In genomic region chr20:44527716-44528199, GRCh38 we compare ENCODE assay signal across 1 cellular context.
TF ChIP-seq lines count a peak whose summit lies in the region.

No MANE protein-coding gene starts in this region.

TF ChIP-seq in HepG2, 621 proteins besides CTCF, POLR2A, EP300 and RAD21 (continues in another document):
- TF ChIP-seq FIP1L1 (IDR thresholded peaks at IDR 0.05; ENCODE audit: borderline replicate concordance, insufficient read depth, low read depth, low read length) (no peak), ZMYM4 (CRISPR knock-in tag; IDR thresholded peaks at IDR 0.05) (peak; percentile 13; the same call in 1 of the 2 replicates), HIVEP1 (CRISPR knock-in tag; IDR thresholded peaks at IDR 0.05) (0 out of 2 replicates have a peak, but pooled peaks have one; percentile 50), ATAD3A (CRISPR knock-in tag; IDR thresholded peaks at IDR 0.05) (no peak), TIGD3 (CRISPR knock-in tag; IDR thresholded peaks at IDR 0.05; ENCODE audit: borderline replicate concordance) (no peak), ZNF282 (IDR thresholded peaks at IDR 0.05; ENCODE audit: partially characterized antibody) (no peak), ZGPAT (CRISPR knock-in tag; IDR thresholded peaks at IDR 0.05) (peak; percentile 0; the same call in 1 of the 2 replicates), ZNF235 (CRISPR knock-in tag; IDR thresholded peaks at IDR 0.05; ENCODE audit: borderline replicate concordance) (0 out of 2 replicates have a peak, but pooled peaks have one; percentile 30), CREB1 (IDR thresholded peaks at IDR 0.05) (no peak), CREB1 (CRISPR knock-in tag; IDR thresholded peaks at IDR 0.05) (no peak), ZNF275 (CRISPR knock-in tag; IDR thresholded peaks at IDR 0.05; ENCODE audit: borderline replicate concordance) (0 out of 2 replicates have a peak, but pooled peaks have one; percentile 43), SATB2 (CRISPR knock-in tag; IDR thresholded peaks at IDR 0.05) (no peak), RFX3 (CRISPR knock-in tag; IDR thresholded peaks at IDR 0.05) (no peak), HCFC1 (IDR thresholded peaks at IDR 0.05; ENCODE audit: low read depth, low read length) (no peak), ZNF772 (CRISPR knock-in tag; IDR thresholded peaks at IDR 0.05) (0 out of 2 replicates have a peak, but pooled peaks have one; percentile 76), TBX2 (CRISPR knock-in tag; IDR thresholded peaks at IDR 0.05; ENCODE audit: borderline replicate concordance) (peak; percentile 53), RFX5 (IDR thresholded peaks at IDR 0.05; ENCODE audit: low read depth, low read length) (no peak), ZNF761 (CRISPR knock-in tag; conservative IDR thresholded peaks at IDR 0.05) (no peak), MEF2D (CRISPR knock-in tag; IDR thresholded peaks at IDR 0.05) (no peak), ISX (CRISPR knock-in tag; conservative IDR thresholded peaks at IDR 0.05) (no peak), GFI1 (CRISPR knock-in tag; IDR thresholded peaks at IDR 0.05; ENCODE audit: borderline replicate concordance) (0 out of 2 replicates have a peak, but pooled peaks have one; percentile 51), ZNF747 (CRISPR knock-in tag; IDR thresholded peaks at IDR 0.05; ENCODE audit: borderline replicate concordance) (peak; percentile 54; the same call in 1 of the 2 replicates), KLF12 (CRISPR knock-in tag; IDR thresholded peaks at IDR 0.05; ENCODE audit: borderline replicate concordance) (0 out of 2 replicates have a peak, but pooled peaks have one; percentile 38), HINFP (CRISPR knock-in tag; IDR thresholded peaks at IDR 0.05; ENCODE audit: low read depth) (no peak), PRPF4 (IDR thresholded peaks at IDR 0.05; ENCODE audit: low read depth, low read length, poor library complexity, severe bottlenecking) (no peak), HOXA3 (CRISPR knock-in tag; IDR thresholded peaks at IDR 0.05) (0 out of 2 replicates have a peak, but pooled peaks have one; percentile 10), ZSCAN5A (CRISPR knock-in tag; IDR thresholded peaks at IDR 0.05; ENCODE audit: borderline replicate concordance) (no peak), BHLHE40 (IDR thresholded peaks at IDR 0.05; ENCODE audit: low read length) (no peak), GZF1 (CRISPR knock-in tag; IDR thresholded peaks at IDR 0.05) (no peak), ZNF234 (CRISPR knock-in tag; conservative IDR thresholded peaks at IDR 0.05) (no peak), HIC2 (CRISPR knock-in tag; IDR thresholded peaks at IDR 0.05; ENCODE audit: low read depth) (no peak), ZBTB44 (CRISPR knock-in tag; IDR thresholded peaks at IDR 0.05) (no peak), RBAK (CRISPR knock-in tag; IDR thresholded peaks at IDR 0.05) (no peak), ARNTL (CRISPR knock-in tag; IDR thresholded peaks at IDR 0.05) (no peak), PAF1 (CRISPR knock-in tag; IDR thresholded peaks at IDR 0.05) (no peak), ZNF788 (CRISPR knock-in tag; IDR thresholded peaks at IDR 0.05; ENCODE audit: borderline replicate concordance) (peak; percentile 40; the same call in 1 of the 2 replicates), PRDM15 (CRISPR knock-in tag; IDR thresholded peaks at IDR 0.05) (peak; percentile 10; the same call in 1 of the 2 replicates), ZFP62 (CRISPR knock-in tag; IDR thresholded peaks at IDR 0.05) (no peak), ZNF263 (CRISPR knock-in tag; IDR thresholded peaks at IDR 0.05) (no peak), TAF1 (CRISPR knock-in tag; IDR thresholded peaks at IDR 0.05) (no peak), MAX (IDR thresholded peaks at IDR 0.05) (no peak), ZNF580 (CRISPR knock-in tag; IDR thresholded peaks at IDR 0.05; ENCODE audit: borderline replicate concordance, low read depth) (peak; percentile 57; the same call in 1 of the 2 replicates), ZNF124 (CRISPR knock-in tag; IDR thresholded peaks at IDR 0.05) (no peak), ZNF354B (CRISPR knock-in tag; IDR thresholded peaks at IDR 0.05) (no peak), ZFP37 (CRISPR knock-in tag; IDR thresholded peaks at IDR 0.05; ENCODE audit: borderline replicate concordance) (no peak), ZNF557 (CRISPR knock-in tag; IDR thresholded peaks at IDR 0.05) (no peak), PHF5A (CRISPR knock-in tag; IDR thresholded peaks at IDR 0.05; ENCODE audit: low read depth, unreplicated experiment) (no peak), ZNF280B (CRISPR knock-in tag; IDR thresholded peaks at IDR 0.05; ENCODE audit: borderline replicate concordance) (no peak), MTF2 (CRISPR knock-in tag; IDR thresholded peaks at IDR 0.05; ENCODE audit: borderline replicate concordance) (peak; percentile 68)
